ENCODE assay signal across 1 cellular context in genomic region chr17:67993998-67994361, GRCh38.
TF ChIP-seq lines count a peak whose summit lies in the region.

No MANE protein-coding gene starts in this region.

TF ChIP-seq in K562, 482 proteins besides CTCF, POLR2A, EP300 and RAD21 (continued from another document and continues in another):
- TF ChIP-seq ZNF780A (CRISPR knock-in tag; IDR thresholded peaks at IDR 0.05), result no peak
- TF ChIP-seq SMAD4 (CRISPR knock-in tag; conservative IDR thresholded peaks at IDR 0.05), result no peak; the same call in 1 of the 2 replicates
- TF ChIP-seq E2F4 (CRISPR knock-in tag; IDR thresholded peaks at IDR 0.05; ENCODE audit: low read depth), result 0 out of 2 replicates have a peak, but pooled peaks have one; percentile 16
- TF ChIP-seq U2AF2 (optimal IDR thresholded peaks at IDR 0.05; ENCODE audit: low read depth, low read length), result no peak
- peak in 1 of 2 experiments; percentile 69; a peak in 1 of 4 replicates for TF ChIP-seq UBTF (IDR thresholded peaks at IDR 0.05; ENCODE audit: borderline replicate concordance in 1 of 2, low read depth in 2 of 2, low read length in 2 of 2)
- TF ChIP-seq NFE2 (IDR thresholded peaks at IDR 0.05; ENCODE audit: low read depth), result no peak
- no peak for TF ChIP-seq ZNF551 (CRISPR knock-in tag; IDR thresholded peaks at IDR 0.05)
- TF ChIP-seq OTX1 (CRISPR knock-in tag; IDR thresholded peaks at IDR 0.05), result peak; percentile 97
- TF ChIP-seq SIN3B (IDR thresholded peaks at IDR 0.05; ENCODE audit: low read depth), result peak; percentile 47; the same call in 1 of the 2 replicates
- TF ChIP-seq NCOA6 (IDR thresholded peaks at IDR 0.05), result peak; percentile 90
- no peak for TF ChIP-seq ZNF512 (tag; IDR thresholded peaks at IDR 0.05)
- TF ChIP-seq ZBTB9 (CRISPR knock-in tag; IDR thresholded peaks at IDR 0.05), result 0 out of 2 replicates have a peak, but pooled peaks have one; percentile 62
- peak; percentile 25 to 36; a peak in 1 of 4 replicates for TF ChIP-seq NRF1 (conservative IDR thresholded peaks at IDR 0.05 in 1 of 2, IDR thresholded peaks at IDR 0.05 in 1 of 2)
- peak; percentile 58 to 73; a peak in 3 of 4 replicates for TF ChIP-seq KDM1A (IDR thresholded peaks at IDR 0.05)
- peak; percentile 20; the same call in 1 of the 2 replicates for TF ChIP-seq E4F1 (CRISPR knock-in tag; IDR thresholded peaks at IDR 0.05; ENCODE audit: borderline replicate concordance)
- TF ChIP-seq ETS2 (tag; IDR thresholded peaks at IDR 0.05; ENCODE audit: borderline replicate concordance, poor library complexity, severe bottlenecking), result peak; percentile 34
- peak; percentile 46 for TF ChIP-seq ASH1L (IDR thresholded peaks at IDR 0.05; ENCODE audit: borderline replicate concordance, low read depth, partially characterized antibody)
- peak; percentile 82 for TF ChIP-seq NFRKB (IDR thresholded peaks at IDR 0.05; ENCODE audit: low read depth)
- 0 out of 2 replicates have a peak, but pooled peaks have one; percentile 12 for TF ChIP-seq MYC (IDR thresholded peaks at IDR 0.05; ENCODE audit: low read depth, low read length)
- no peak; the same call in 1 of the 2 replicates for TF ChIP-seq MYC (CRISPR knock-in tag; IDR thresholded peaks at IDR 0.05; ENCODE audit: borderline replicate concordance, low read depth)
- TF ChIP-seq BRD9 (IDR thresholded peaks at IDR 0.05; ENCODE audit: low read depth, partially characterized antibody), result peak; percentile 70
- 0 out of 2 replicates have a peak, but pooled peaks have one; percentile 18 for TF ChIP-seq STAG1 (CRISPR knock-in tag; IDR thresholded peaks at IDR 0.05; ENCODE audit: borderline replicate concordance)
- peak; percentile 85 for TF ChIP-seq POLR2B (IDR thresholded peaks at IDR 0.05; ENCODE audit: low read depth, partially characterized antibody)
- peak; percentile 54 for TF ChIP-seq PRDM10 (IDR thresholded peaks at IDR 0.05; ENCODE audit: partially characterized antibody)
- no peak for TF ChIP-seq ID3 (CRISPR knock-in tag; IDR thresholded peaks at IDR 0.05)
- TF ChIP-seq ID3 (tag; IDR thresholded peaks at IDR 0.05), result 0 out of 2 replicates have a peak, but pooled peaks have one; percentile 19
- 0 out of 2 replicates have a peak, but pooled peaks have one; percentile 38 for TF ChIP-seq GABPB2 (CRISPR knock-in tag; conservative IDR thresholded peaks at IDR 0.05)
- TF ChIP-seq HMBOX1 (IDR thresholded peaks at IDR 0.05), result no peak
- 0 out of 2 replicates have a peak, but pooled peaks have one; percentile 36 for TF ChIP-seq PATZ1 (CRISPR knock-in tag; IDR thresholded peaks at IDR 0.05; ENCODE audit: borderline replicate concordance)
- peak; percentile 94 for TF ChIP-seq ELF4 (CRISPR knock-in tag; IDR thresholded peaks at IDR 0.05)
- 0 out of 2 replicates have a peak, but pooled peaks have one; percentile 23 for TF ChIP-seq HDAC2 (IDR thresholded peaks at IDR 0.05)
- TF ChIP-seq ZBTB26 (CRISPR knock-in tag; IDR thresholded peaks at IDR 0.05), result peak; percentile 97
- TF ChIP-seq NKRF (IDR thresholded peaks at IDR 0.05; ENCODE audit: borderline replicate concordance), result peak; percentile 54; the same call in 1 of the 2 replicates
- TF ChIP-seq FOXK2 (conservative IDR thresholded peaks at IDR 0.05 in 1 of 2, IDR thresholded peaks at IDR 0.05 in 1 of 2; ENCODE audit: low read depth in 2 of 2), result no peak
- peak; percentile 86 for TF ChIP-seq SUPT5H (IDR thresholded peaks at IDR 0.05)
- no peak for TF ChIP-seq ZNF347 (CRISPR knock-in tag; IDR thresholded peaks at IDR 0.05; ENCODE audit: low read depth)
